ENCODE assay signal across 23 cellular contexts in the genomic region with DNA sequence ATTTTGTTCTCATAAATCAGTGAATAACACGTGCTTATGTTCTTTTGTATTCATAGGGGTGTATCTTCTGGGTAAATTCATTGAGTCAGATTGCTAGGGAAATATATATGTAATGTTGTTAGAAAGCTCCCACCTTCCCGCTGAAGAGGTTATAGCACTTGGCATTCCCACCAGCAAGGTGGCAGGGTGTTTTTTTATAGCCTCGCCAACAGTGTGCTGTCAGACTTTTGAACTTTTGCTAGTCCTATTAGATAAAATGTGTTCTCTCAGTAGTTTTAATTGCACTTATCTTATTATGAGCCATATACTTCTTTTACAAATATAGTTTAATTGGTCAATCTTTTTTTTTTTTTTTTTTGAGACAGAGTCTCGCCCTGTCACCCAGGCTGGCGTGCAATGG.
"Had no signal": no experiment of that assay in that cellular context is flagged by ENCODE, and none has a peak within 500 bp of the region (broad histone marks: within the 10 kb centered on the region; RNA-seq: fewer than 3 reads in every experiment).

No MANE protein-coding gene starts in this region.

- H3K27me3 Mint-ChIP-seq: naive thymus-derived CD4-positive, alpha-beta T cell; natural killer cell treated with Interleukin-12 subunit alpha and Interleukin-12 subunit beta and Interleukin-15 and Interleukin-18, amount 100 ng/mL, for 72 hours; progenitor cell of endocrine pancreas; stimulated activated naive CD8-positive, alpha-beta T cell treated with anti-CD3 and anti-CD28 coated beads, Interleukin-15, Interleukin-2, amounts not matched to agents 100 ng/mL and 50 ng/mL, for 24 hours; type B pancreatic cell had no signal

- H3K4me3 ChIP-seq: heart right ventricle, hepatocyte, lower lobe of right lung, ovary, skin epidermis, spleen, suprapubic skin, thoracic aorta, tibial artery, uterus had no signal

- H3K4me3 Mint-ChIP-seq: naive thymus-derived CD4-positive, alpha-beta T cell; stimulated activated naive CD8-positive, alpha-beta T cell treated with anti-CD3 and anti-CD28 coated beads, Interleukin-15, Interleukin-2, amounts not matched to agents 100 ng/mL and 50 ng/mL, for 24 hours; type B pancreatic cell had no signal

- ATAC-seq: heart right ventricle; lower lobe of right lung; naive thymus-derived CD4-positive, alpha-beta T cell; natural killer cell treated with Interleukin-12 subunit alpha and Interleukin-12 subunit beta and Interleukin-15 and Interleukin-18, amount 100 ng/mL, for 72 hours; right cardiac atrium; sciatic nerve; stimulated activated effector memory CD8-positive, alpha-beta T cell treated with anti-CD3 and anti-CD28 coated beads, Interleukin-12 subunit alpha, Interleukin-12 subunit beta, amount 100 ng/mL, for 72 hours had no signal

- H3K9me3 ChIP-seq: heart right ventricle, lower lobe of right lung, ovary, spleen, suprapubic skin, thoracic aorta, tibial artery, uterus had no signal

- H3K27ac ChIP-seq: heart right ventricle, hepatocyte, lower lobe of right lung, ovary, skin epidermis, spleen, suprapubic skin, thoracic aorta, tibial artery, uterus had no signal

- H3K9me3 Mint-ChIP-seq: naive thymus-derived CD4-positive, alpha-beta T cell; natural killer cell treated with Interleukin-12 subunit alpha and Interleukin-12 subunit beta and Interleukin-15 and Interleukin-18, amount 100 ng/mL, for 72 hours; stimulated activated effector memory CD8-positive, alpha-beta T cell treated with anti-CD3 and anti-CD28 coated beads, Interleukin-12 subunit alpha, Interleukin-12 subunit beta, amount 100 ng/mL, for 72 hours; stimulated activated naive CD8-positive, alpha-beta T cell treated with anti-CD3 and anti-CD28 coated beads, Interleukin-15, Interleukin-2, amounts not matched to agents 100 ng/mL and 50 ng/mL, for 24 hours; type B pancreatic cell had no signal

- H3K36me3 Mint-ChIP-seq: natural killer cell treated with Interleukin-12 subunit alpha and Interleukin-12 subunit beta and Interleukin-15 and Interleukin-18, amount 100 ng/mL, for 72 hours had no signal

- DNase-seq: heart right ventricle; kidney; lower lobe of right lung; mammary epithelial cell; mesenchymal stem cell; naive thymus-derived CD4-positive, alpha-beta T cell; ovary; right cardiac atrium; spleen; stimulated activated CD4-positive, alpha-beta T cell treated with anti-CD3 and anti-CD28 coated beads, Interleukin-4, amount 100 ng/mL, for 24 hours; stimulated activated naive CD4-positive, alpha-beta T cell; tibial artery; uterus had no signal

- H3K27ac Mint-ChIP-seq: naive thymus-derived CD4-positive, alpha-beta T cell; progenitor cell of endocrine pancreas; stimulated activated effector memory CD8-positive, alpha-beta T cell treated with anti-CD3 and anti-CD28 coated beads, Interleukin-12 subunit alpha, Interleukin-12 subunit beta, amount 100 ng/mL, for 72 hours; type B pancreatic cell had no signal

- H3K27me3 ChIP-seq: heart right ventricle, hepatocyte, ovary, spleen, suprapubic skin, tibial artery, uterus had no signal

- H3K4me1 ChIP-seq: heart right ventricle, lower lobe of right lung, suprapubic skin, tibial artery, uterus had no signal

- H3K36me3 ChIP-seq: ovary, uterus had no signal
